ENCODE assay signal across 11 cellular contexts in the genomic region with DNA sequence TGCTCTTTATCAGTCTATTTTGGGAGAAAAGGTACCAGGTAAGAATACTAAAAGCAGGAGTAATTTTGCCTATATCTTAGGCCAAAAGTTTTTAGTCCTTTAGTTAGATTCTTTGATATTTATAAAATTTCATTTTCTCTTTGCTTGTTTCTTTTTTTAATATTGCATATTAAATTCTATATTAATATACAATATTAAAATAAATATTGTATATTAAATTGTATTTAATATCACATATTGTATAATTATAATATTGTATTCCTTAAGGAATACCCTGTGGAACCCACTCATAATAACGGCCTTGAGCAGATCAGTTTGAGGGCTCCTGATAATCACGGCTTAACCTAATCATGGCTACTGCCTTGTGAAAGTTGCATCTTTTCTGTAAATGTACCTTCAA. TPM values are rescaled to one million over a fixed set of nuclear protein-coding genes. Genes with fewer than 3 reads are reported as not detected.
DNase-seq lines count a peak whose midpoint lies in the region; ATAC-seq and TF ChIP-seq lines count a peak whose summit lies in the region.
"Had no signal": no experiment of that assay in that cellular context is flagged by ENCODE, and none has a peak within 500 bp of the region (broad histone marks: within the 10 kb centered on the region; RNA-seq: fewer than 3 reads in every experiment).

No MANE protein-coding gene starts in this region.

- H3K4me2 ChIP-seq in DOHH2 (ENCODE audit: low read length), result peak overlapping the region; percentile 93

- H3K4me3 Mint-ChIP-seq in activated T-helper 1 cell treated with anti-CD3 and anti-CD28 coated beads, Interleukin-12 subunit alpha, Interleukin-12 subunit beta, Interleukin-2, Interleukin-4 antibody, amounts not matched to agents 30 ng/mL and 10 ng/mL and 1 ng/mL, durations not matched to agents 14 hours and 24 hours and 36 hours, result peak overlapping the region; percentile 97

- peaks cover 68% of the 10 kb centered on the region for H3K79me2 ChIP-seq in ACC112 (ENCODE audit: control insufficient read depth, insufficient read depth, low read length, unreplicated experiment)
- H3K79me2 ChIP-seq in DOHH2 (ENCODE audit: control insufficient read depth, low read length), result peaks cover 74% of the 10 kb centered on the region

- no peaks in the 10 kb centered on the region for H3K9me3 Mint-ChIP-seq in activated T-helper 1 cell treated with anti-CD3 and anti-CD28 coated beads, Interleukin-12 subunit alpha, Interleukin-12 subunit beta, Interleukin-2, Interleukin-4 antibody, amounts not matched to agents 30 ng/mL and 10 ng/mL and 1 ng/mL, durations not matched to agents 14 hours and 24 hours and 36 hours

- H3K27me3 ChIP-seq in ACC112 (ENCODE audit: insufficient read depth, low read length) (no peaks in the 10 kb centered on the region), DOHH2 (ENCODE audit: control insufficient read depth, low read length) (no peaks in the 10 kb centered on the region), iPS-20b (ENCODE audit: insufficient read depth, low read length) (no peaks in the 10 kb centered on the region), HAP-1 (ENCODE audit: low read depth) (no peaks in the 10 kb centered on the region)
- H3K27me3 ChIP-seq: vagina had no signal

- H3K27ac ChIP-seq in ACC112 (ENCODE audit: low read depth, low read length) (no peak overlapping the region), DOHH2 (ENCODE audit: low read depth, low read length) (no peak overlapping the region), iPS-20b (ENCODE audit: low read length) (no peak overlapping the region)

- H3K4me1 ChIP-seq in ACC112 (ENCODE audit: control insufficient read depth, insufficient read depth, low read length, unreplicated experiment), result peaks cover 16% of the 10 kb centered on the region
- H3K4me1 ChIP-seq in DOHH2 (ENCODE audit: control insufficient read depth, low read length), result peaks cover 26% of the 10 kb centered on the region
- peaks cover 9% of the 10 kb centered on the region; the same call in 1 of the 2 replicates for H3K4me1 ChIP-seq in iPS-20b (ENCODE audit: insufficient read depth, low read length)
- H3K4me1 ChIP-seq in HAP-1, result peaks cover 11% of the 10 kb centered on the region

- H3K9me3 ChIP-seq in DOHH2 (ENCODE audit: control insufficient read depth, insufficient read depth, low read length), result no peaks in the 10 kb centered on the region
- H3K9me3 ChIP-seq in iPS-20b (ENCODE audit: insufficient read depth, low read depth, low read length), result no peaks in the 10 kb centered on the region; the same call in 1 of the 2 replicates
- H3K9me3 ChIP-seq in HAP-1, result no peaks in the 10 kb centered on the region
- H3K9me3 ChIP-seq: vagina had no signal

- H3K36me3 ChIP-seq in ACC112 (ENCODE audit: insufficient read depth, low read length) (peaks cover 36% of the 10 kb centered on the region), DOHH2 (ENCODE audit: control insufficient read depth, low read length) (peaks cover 86% of the 10 kb centered on the region), iPS-20b (ENCODE audit: insufficient read depth, low read depth, low read length) (peaks cover 66% of the 10 kb centered on the region), HAP-1 (replicated peaks) (peaks cover 67% of the 10 kb centered on the region)

- H3K4me1 Mint-ChIP-seq in activated T-helper 1 cell treated with anti-CD3 and anti-CD28 coated beads, Interleukin-12 subunit alpha, Interleukin-12 subunit beta, Interleukin-2, Interleukin-4 antibody, amounts not matched to agents 30 ng/mL and 10 ng/mL and 1 ng/mL, durations not matched to agents 14 hours and 24 hours and 36 hours (ENCODE audit: low read depth), result peaks cover 30% of the 10 kb centered on the region

- H3K36me3 Mint-ChIP-seq in activated T-helper 1 cell treated with anti-CD3 and anti-CD28 coated beads, Interleukin-12 subunit alpha, Interleukin-12 subunit beta, Interleukin-2, Interleukin-4 antibody, amounts not matched to agents 30 ng/mL and 10 ng/mL and 1 ng/mL, durations not matched to agents 14 hours and 24 hours and 36 hours (ENCODE audit: low read depth), result peaks cover 49% of the 10 kb centered on the region

- no peak for DNase-seq in activated T-helper 1 cell treated with anti-CD3 and anti-CD28 coated beads, Interleukin-12 subunit alpha, Interleukin-12 subunit beta, Interleukin-2, Interleukin-4 antibody, amounts not matched to agents 30 ng/mL and 10 ng/mL and 1 ng/mL, durations not matched to agents 14 hours and 24 hours and 36 hours (ENCODE audit: low spot score)
- no peak for DNase-seq in stimulated activated CD4-positive, alpha-beta T cell treated with anti-CD3 and anti-CD28 coated beads, Interleukin-1b, Interleukin-23, amount 100 ng/mL, for 48 hours
- DNase-seq in HAP-1 (ENCODE audit: low spot score in 2 of 2), result no peak
- DNase-seq: DMS79, NCI-H524 had no signal

- H3K4me3 ChIP-seq in ACC112 (ENCODE audit: low read depth, low read length), result peak overlapping the region; percentile 85
- H3K4me3 ChIP-seq in DOHH2 (ENCODE audit: low read length), result peak overlapping the region; percentile 100
- H3K4me3 ChIP-seq in iPS-20b (ENCODE audit: low read length), result peak overlapping the region; percentile 100
- H3K4me3 ChIP-seq in HAP-1, result no peak overlapping the region

- no peak overlapping the region for H2AFZ ChIP-seq in ACC112 (ENCODE audit: low read length, unreplicated experiment)

- no peak for TF ChIP-seq CTCF in DOHH2 (IDR thresholded peaks at IDR 0.05; ENCODE audit: low read depth, low read length, poor library complexity, severe bottlenecking)

- H3K9ac ChIP-seq in iPS-20b (ENCODE audit: low read depth, low read length), result 0 out of 2 replicates have a peak overlapping the region, but pooled peaks have one; percentile 100

- peaks cover 21% of the 10 kb centered on the region for H3F3A ChIP-seq in DOHH2 (ENCODE audit: control insufficient read depth, insufficient read depth)

- intact Hi-C loops in activated T-helper 1 cell treated with anti-CD3 and anti-CD28 coated beads, Interleukin-12 subunit alpha, Interleukin-12 subunit beta, Interleukin-2, Interleukin-4 antibody, amounts not matched to agents 30 ng/mL and 10 ng/mL and 1 ng/mL, durations not matched to agents 14 hours and 24 hours and 36 hours (cut with micrococcal nuclease), result loop anchor here (5.0 kb wide), 3 partner anchors 361 to 681 kb away; a partner anchor contains a TSS

- ATAC-seq in HG02623 (IDR thresholded peaks at IDR 0.05; ENCODE audit: unreplicated experiment) (no peak), GM21381 (IDR thresholded peaks at IDR 0.05; ENCODE audit: unreplicated experiment) (no peak)

- no peak overlapping the region for H3K27ac Mint-ChIP-seq in activated T-helper 1 cell treated with anti-CD3 and anti-CD28 coated beads, Interleukin-12 subunit alpha, Interleukin-12 subunit beta, Interleukin-2, Interleukin-4 antibody, amounts not matched to agents 30 ng/mL and 10 ng/mL and 1 ng/mL, durations not matched to agents 14 hours and 24 hours and 36 hours

- in situ Hi-C loops in HAP-1 (cut with MboI; ENCODE audit: low sequenced_read_pairs), result loop anchor here (25.0 kb wide), 1 partner anchor 696 kb away; no protein-coding TSS in a partner anchor

- H4K20me1 ChIP-seq in DOHH2 (ENCODE audit: control insufficient read depth, insufficient read depth, low read depth, low read length), result peaks cover 29% of the 10 kb centered on the region

- no peaks in the 10 kb centered on the region for H3K27me3 Mint-ChIP-seq in activated T-helper 1 cell treated with anti-CD3 and anti-CD28 coated beads, Interleukin-12 subunit alpha, Interleukin-12 subunit beta, Interleukin-2, Interleukin-4 antibody, amounts not matched to agents 30 ng/mL and 10 ng/mL and 1 ng/mL, durations not matched to agents 14 hours and 24 hours and 36 hours (ENCODE audit: insufficient read depth)

- H3K9me2 ChIP-seq in DOHH2 (replicated peaks; ENCODE audit: control insufficient read depth, low read length), result no peaks in the 10 kb centered on the region

RNA-seq across cellular contexts. Expression of a gene that starts 1.9 kb away (rescaled TPM):
- 42.4 and 46.4 TPM in 2 replicates for total RNA-seq in activated T-helper 1 cell treated with anti-CD3 and anti-CD28 coated beads, Interleukin-12 subunit alpha, Interleukin-12 subunit beta, Interleukin-2, Interleukin-4 antibody, amounts not matched to agents 30 ng/mL and 10 ng/mL and 1 ng/mL, durations not matched to agents 14 hours and 24 hours and 36 hours

RNA-seq across cellular contexts. Expression of a gene that starts 2.6 kb away (rescaled TPM):
- 920 and 926 TPM in 2 replicates for total RNA-seq in activated T-helper 1 cell treated with anti-CD3 and anti-CD28 coated beads, Interleukin-12 subunit alpha, Interleukin-12 subunit beta, Interleukin-2, Interleukin-4 antibody, amounts not matched to agents 30 ng/mL and 10 ng/mL and 1 ng/mL, durations not matched to agents 14 hours and 24 hours and 36 hours

RNA-seq across cellular contexts. Expression of a gene that starts 11.8 kb away (rescaled TPM):
- total RNA-seq in activated T-helper 1 cell treated with anti-CD3 and anti-CD28 coated beads, Interleukin-12 subunit alpha, Interleukin-12 subunit beta, Interleukin-2, Interleukin-4 antibody, amounts not matched to agents 30 ng/mL and 10 ng/mL and 1 ng/mL, durations not matched to agents 14 hours and 24 hours and 36 hours, result 33.3 and 36.5 TPM in 2 replicates

RNA-seq across cellular contexts. Expression of a gene that starts 59.8 kb away (rescaled TPM):
- total RNA-seq in activated T-helper 1 cell treated with anti-CD3 and anti-CD28 coated beads, Interleukin-12 subunit alpha, Interleukin-12 subunit beta, Interleukin-2, Interleukin-4 antibody, amounts not matched to agents 30 ng/mL and 10 ng/mL and 1 ng/mL, durations not matched to agents 14 hours and 24 hours and 36 hours, result 0.26 and 0.37 TPM in 2 replicates
